Comparison of ENCODE assay signal across 12 cellular contexts in genomic region chr17:41518789-41519449, GRCh38. TPM values are rescaled to one million over a fixed set of nuclear protein-coding genes. Genes with fewer than 3 reads are reported as not detected.
A peak's percentile ranks its signal among the peaks of the same experiment; 100 is the strongest.
DNase-seq lines count a peak whose midpoint lies in the region; ATAC-seq and TF ChIP-seq lines count a peak whose summit lies in the region.
"Had no signal": no experiment of that assay in that cellular context is flagged by ENCODE, and none has a peak within 500 bp of the region (broad histone marks: within the 10 kb centered on the region; RNA-seq: fewer than 3 reads in every experiment).

KRT15 (minus strand) TSS chr17:41518890; CDS start chr17:41518827, 63 bp downstream.

- H3K27ac ChIP-seq in left lung (no peak within 1 kb of the TSS), esophagus muscularis mucosa (replicated peaks in 1 of 4) (no peak within 1 kb of the TSS)

- peaks cover 21% of the 10 kb centered on the region for H3K4me1 Mint-ChIP-seq in WTC11
- H3K4me1 Mint-ChIP-seq: activated B cell treated with CpG ODN at 0.5 μM for 24 hours had no signal

- DNase-seq in COLO668 (lab: John Stamatoyannopoulos, UW; ENCODE audit: unreplicated experiment) (peak; percentile 19), NCI-H1105 treated with DMSO at 0.1 percent for 48 hours (lab: John Stamatoyannopoulos, UW) (peak; percentile 63), WTC11 (ENCODE audit: low spot score) (no peak), left lung (no peak), esophagus muscularis mucosa (ENCODE audit: extremely low spot score) (no peak), activated T-cell treated with anti-CD3 and anti-CD28 coated beads for 4 hours (no peak), Kasumi-1 (lab: John Stamatoyannopoulos, UW) (no peak)
- DNase-seq: activated B cell treated with CpG ODN at 0.5 μM for 24 hours; CD4-positive, alpha-beta T cell had no signal

- POLR2A ChIA-PET in WTC11 (lab: Charles Lee): interaction anchor here (0.6 kb wide), 1 partner anchor 12 kb away, joined by 3 read pairs; no protein-coding TSS in a partner anchor

- no peaks in the 10 kb centered on the region for H3K27me3 Mint-ChIP-seq in WTC11 (ENCODE audit: low read depth)

- TF ChIP-seq EP300 in esophagus muscularis mucosa (IDR thresholded peaks at IDR 0.05): no peak

- CTCF ChIA-PET in WTC11 (lab: Charles Lee): interaction anchor here (0.6 to 15.4 kb wide), 5 partner anchors 17 to 144 kb away, joined by 3 to 116 read pairs (median 4); no protein-coding TSS in a partner anchor

- H3K4me3 Mint-ChIP-seq in WTC11: no peak within 1 kb of the TSS
- H3K4me3 Mint-ChIP-seq: activated B cell treated with CpG ODN at 0.5 μM for 24 hours; CD4-positive, alpha-beta T cell had no signal

- H3K36me3 Mint-ChIP-seq in WTC11: peaks cover 10% of the 10 kb centered on the region
- H3K36me3 Mint-ChIP-seq: activated naive CD4-positive, alpha-beta T cell treated with anti-CD3 and anti-CD28 coated beads, Interleukin-2, amount 50 U/mL, for 72 hours had no signal

- 70% methylated on average over 7 of the region's 8 CpGs for WGBS in esophagus muscularis mucosa

- intact Hi-C loops in left lung (cut with DNase I) (no loop called here), esophagus muscularis mucosa (cut with DNase I) (no loop called here)

- H3K9me3 Mint-ChIP-seq in WTC11: no peaks in the 10 kb centered on the region
- H3K9me3 Mint-ChIP-seq: activated B cell treated with CpG ODN at 0.5 μM for 24 hours; activated naive CD4-positive, alpha-beta T cell treated with anti-CD3 and anti-CD28 coated beads, Interleukin-2, amount 50 U/mL, for 72 hours; CD4-positive, alpha-beta T cell had no signal

- TF ChIP-seq CTCF in WTC11 (IDR thresholded peaks at IDR 0.05) (no peak), left lung (IDR thresholded peaks at IDR 0.05) (no peak), esophagus muscularis mucosa (IDR thresholded peaks at IDR 0.05) (no peak)

- peak within 1 kb of the TSS; percentile 57; the same call in 1 of the 2 replicates for H3K27ac Mint-ChIP-seq in WTC11
- H3K27ac Mint-ChIP-seq: activated B cell treated with CpG ODN at 0.5 μM for 24 hours; CD4-positive, alpha-beta T cell had no signal

- H3K27me3 ChIP-seq in left lung (peaks cover 0 to 29% of the 10 kb centered on the region in 2 donors), esophagus muscularis mucosa (peaks cover 0 to 44% (median 0%) of the 10 kb centered on the region in 4 donors)

- H3K36me3 ChIP-seq in left lung: peaks cover 0 to 3% of the 10 kb centered on the region in 2 donors
- H3K36me3 ChIP-seq in esophagus muscularis mucosa: no peaks in the 10 kb centered on the region

- TF ChIP-seq POLR2A in esophagus muscularis mucosa (IDR thresholded peaks at IDR 0.05; ENCODE audit: low read depth): no peak

- ATAC-seq in WTC11 (no peak), left lung (no peak), HG03457 (IDR thresholded peaks at IDR 0.05; ENCODE audit: unreplicated experiment) (no peak)
- ATAC-seq: activated naive CD4-positive, alpha-beta T cell treated with anti-CD3 and anti-CD28 coated beads, Interleukin-2, amount 50 U/mL, for 72 hours had no signal

- H3K4me3 ChIP-seq in left lung: no peak within 1 kb of the TSS
- H3K4me3 ChIP-seq in esophagus muscularis mucosa: no peak within 1 kb of the TSS

- peaks cover 0 to 16% of the 10 kb centered on the region in 2 donors for H3K4me1 ChIP-seq in left lung
- H3K4me1 ChIP-seq in esophagus muscularis mucosa: no peaks in the 10 kb centered on the region

- H3K9me3 ChIP-seq in left lung (no peaks in the 10 kb centered on the region), esophagus muscularis mucosa (no peaks in the 10 kb centered on the region)

TF ChIP-seq in WTC11, 78 proteins besides CTCF, POLR2A, EP300 and RAD21:
- no peak for TF ChIP-seq NFYB (CRISPR knock-in tag; conservative IDR thresholded peaks at IDR 0.05; ENCODE audit: low read depth)
- no peak for TF ChIP-seq ATF1 (CRISPR knock-in tag; IDR thresholded peaks at IDR 0.05)
- no peak for TF ChIP-seq SP1 (CRISPR knock-in tag; conservative IDR thresholded peaks at IDR 0.05)
- TF ChIP-seq, protein P1, sequence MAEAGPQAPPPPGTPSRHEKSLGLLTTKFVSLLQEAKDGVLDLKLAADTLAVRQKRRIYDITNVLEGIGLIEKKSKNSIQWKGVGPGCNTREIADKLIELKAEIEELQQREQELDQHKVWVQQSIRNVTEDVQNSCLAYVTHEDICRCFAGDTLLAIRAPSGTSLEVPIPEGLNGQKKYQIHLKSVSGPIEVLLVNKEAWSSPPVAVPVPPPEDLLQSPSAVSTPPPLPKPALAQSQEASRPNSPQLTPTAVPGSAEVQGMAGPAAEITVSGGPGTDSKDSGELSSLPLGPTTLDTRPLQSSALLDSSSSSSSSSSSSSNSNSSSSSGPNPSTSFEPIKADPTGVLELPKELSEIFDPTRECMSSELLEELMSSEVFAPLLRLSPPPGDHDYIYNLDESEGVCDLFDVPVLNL (CRISPR knock-in tag; IDR thresholded peaks at IDR 0.05; ENCODE audit: borderline replicate concordance, low read depth): no peak
TF ChIP-seq in WTC11: peak in this region for 0.

RNA-seq across cellular contexts. Expression of gene KRT15, which starts in this region (rescaled TPM):
- total RNA-seq in WTC11 (2021): 0.34 to 0.55 TPM (median 0.37 TPM) in 3 replicates
- 10 to 100 TPM; 23.8 to 27.8 TPM for total RNA-seq in left lung
- total RNA-seq in esophagus muscularis mucosa: 1 to 10 TPM in 1 of 4 donors, not detected in 3; 3.3 TPM
- total RNA-seq: activated B cell treated with CpG ODN at 0.5 μM for 24 hours; activated naive CD4-positive, alpha-beta T cell treated with anti-CD3 and anti-CD28 coated beads, Interleukin-2, amount 50 U/mL, for 72 hours; CD4-positive, alpha-beta T cell; mesenteric fat pad had no signal

Comparison
In these comparisons a context has a peak if more than half of its experiments do, and no peak if none do; other contexts are left out.
1. RNA of gene KRT15 (total RNA-seq): 23.8 to 27.8 TPM in left lung; 0.34 to 0.55 TPM in WTC11 and 3.3 TPM in esophagus muscularis mucosa; every median in the first group is over 4 times any median in the second.
2. DNase-seq: peak in COLO668 (single experiment) and NCI-H1105 treated with DMSO at 0.1 percent for 48 hours (single experiment); none in WTC11 (single experiment), left lung (0 of 2), esophagus muscularis mucosa (single experiment), activated T-cell treated with anti-CD3 and anti-CD28 coated beads for 4 hours (single experiment) and Kasumi-1 (0 of 2).